1 cellular context compared by ENCODE assay signal in genomic region chr4:16692493-16692892, GRCh38.
TF ChIP-seq lines count a peak whose summit lies in the region.

No MANE protein-coding gene starts in this region.

TF ChIP-seq in WTC11, 78 proteins besides CTCF, POLR2A, EP300 and RAD21 (continued from another document):
- TF ChIP-seq AR (CRISPR knock-in tag; IDR thresholded peaks at IDR 0.05) (no peak), ATF2 (CRISPR knock-in tag; IDR thresholded peaks at IDR 0.05; ENCODE audit: borderline replicate concordance, low read depth) (no peak), E2F5 (CRISPR knock-in tag; IDR thresholded peaks at IDR 0.05) (no peak), CDX4 (CRISPR knock-in tag; IDR thresholded peaks at IDR 0.05; ENCODE audit: borderline replicate concordance) (no peak), ESRRA (CRISPR knock-in tag; IDR thresholded peaks at IDR 0.05; ENCODE audit: borderline replicate concordance) (no peak), ZNF396 (CRISPR knock-in tag; IDR thresholded peaks at IDR 0.05; ENCODE audit: borderline replicate concordance) (no peak), SMAD3 (CRISPR knock-in tag; IDR thresholded peaks at IDR 0.05; ENCODE audit: borderline replicate concordance) (no peak), STAT6 (CRISPR knock-in tag; conservative IDR thresholded peaks at IDR 0.05; ENCODE audit: low read depth) (no peak), PREB (CRISPR knock-in tag; IDR thresholded peaks at IDR 0.05; ENCODE audit: borderline replicate concordance) (no peak)
TF ChIP-seq in WTC11: peak in this region for 0.
